14 cellular contexts compared by ENCODE assay signal in the genomic region with DNA sequence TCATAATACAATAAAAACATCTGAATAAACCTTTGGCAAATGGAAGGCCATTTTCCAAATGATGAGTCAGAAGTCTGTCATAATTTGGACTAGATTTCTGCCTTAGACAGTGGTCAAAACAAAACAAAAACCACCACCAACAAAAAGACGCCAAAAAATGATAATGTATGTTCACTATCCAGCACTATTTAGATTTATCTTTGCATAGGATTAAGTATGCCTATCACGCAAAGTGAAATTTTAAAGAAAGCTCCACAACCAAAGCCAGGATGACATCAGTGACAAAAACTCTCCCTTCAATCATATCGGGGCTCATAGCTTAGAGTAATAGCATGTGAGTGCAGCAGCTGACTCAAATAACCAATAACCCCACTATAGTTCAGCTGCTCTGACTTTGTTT.
DNase-seq lines count a peak whose midpoint lies in the region; ATAC-seq, FAIRE-seq and TF ChIP-seq lines count a peak whose summit lies in the region.
"Had no signal": no experiment of that assay in that cellular context is flagged by ENCODE, and none has a peak within 500 bp of the region (broad histone marks: within the 10 kb centered on the region; RNA-seq: fewer than 3 reads in every experiment).

No MANE protein-coding gene starts in this region.

- peak overlapping the region; percentile 42; the same call in 1 of the 2 replicates for H3K4me3 ChIP-seq in PC-3 (ENCODE audit: low read length)
- no peak overlapping the region for H3K4me3 ChIP-seq in endothelial cell of umbilical vein (replicated peaks in 1 of 3; ENCODE audit: insufficient read depth in 1 of 3, low read depth in 1 of 3, low read length in 3 of 3)
- no peak overlapping the region for H3K4me3 ChIP-seq in rectal smooth muscle tissue (ENCODE audit: low read length)

- no peaks in the 10 kb centered on the region for H3K9me2 ChIP-seq in PC-3 (replicated peaks; ENCODE audit: low read length)

- H3K9ac ChIP-seq in PC-3 (ENCODE audit: low read length) (no peak overlapping the region), endothelial cell of umbilical vein (replicated peaks; ENCODE audit: extremely low read depth, insufficient read depth, low read length) (no peak overlapping the region), rectal smooth muscle tissue (ENCODE audit: low read length) (no peak overlapping the region)
- H3K9ac ChIP-seq: parathyroid adenoma had no signal

- no peaks in the 10 kb centered on the region for H3F3A ChIP-seq in PC-3 (ENCODE audit: low read length, unreplicated experiment)

- H3K4me2 ChIP-seq in PC-3 (ENCODE audit: low read length) (peak overlapping the region; percentile 77), endothelial cell of umbilical vein (ENCODE audit: insufficient read depth, low read length) (peak overlapping the region; percentile 30)

- intact Hi-C loops in PC-3 (cut with micrococcal nuclease) (no loop called here), endothelial cell of umbilical vein (cut with micrococcal nuclease) (no loop called here)

- TF ChIP-seq POLR2A in endothelial cell of umbilical vein (IDR thresholded peaks at IDR 0.05; ENCODE audit: low read depth, low read length), result no peak

- H3K36me3 ChIP-seq in PC-3 (ENCODE audit: low read depth, low read length), result no peaks in the 10 kb centered on the region
- H3K36me3 ChIP-seq in endothelial cell of umbilical vein (ENCODE audit: control insufficient read depth in 2 of 2, extremely low read depth in 1 of 2, insufficient read depth in 2 of 2, low read length in 2 of 2), result no peaks in the 10 kb centered on the region
- H3K36me3 ChIP-seq in rectal smooth muscle tissue (ENCODE audit: control insufficient read depth, insufficient read depth, low read length), result no peaks in the 10 kb centered on the region

- H4K20me1 ChIP-seq in PC-3 (ENCODE audit: low read length) (no peaks in the 10 kb centered on the region), endothelial cell of umbilical vein (replicated peaks; ENCODE audit: control insufficient read depth, extremely low read depth, insufficient read depth, low read length) (no peaks in the 10 kb centered on the region)

- FAIRE-seq in endothelial cell of umbilical vein (lab: Jason Lieb, UNC), result no peak

- H3K9me3 ChIP-seq in PC-3 (ENCODE audit: low read length) (no peaks in the 10 kb centered on the region), endothelial cell of umbilical vein (replicated peaks; ENCODE audit: control insufficient read depth, insufficient read depth, low read length) (no peaks in the 10 kb centered on the region)

- H2AFZ ChIP-seq in PC-3 (ENCODE audit: low read length), result no peak overlapping the region
- peak overlapping the region; percentile 26 for H2AFZ ChIP-seq in endothelial cell of umbilical vein (ENCODE audit: low read depth, low read length)

- DNase-seq in Daoy (ENCODE audit: low read depth) (peak; percentile 50), PC-3 (peak; percentile 81), endothelial cell of umbilical vein (ENCODE audit: low read depth, low spot score) (peak; percentile 32), kidney glomerular epithelial cell (lab: John Stamatoyannopoulos, UW) (no peak), NCI-H2081 (lab: John Stamatoyannopoulos, UW) (no peak), NCI-H1436 (lab: John Stamatoyannopoulos, UW) (no peak), amygdala (lab: John Stamatoyannopoulos, UW) (no peak)
- DNase-seq: activated CD4-positive, CD25-positive, alpha-beta regulatory T cell; effector memory CD8-positive, alpha-beta T cell; GDM1; NK-92 treated with Interleukin-12 subunit alpha and Interleukin-12 subunit beta, amount 100 ng/mL, for 24 hours; stimulated activated CD4-positive, alpha-beta T cell treated with anti-CD3 and anti-CD28 coated beads, Interleukin-1b, Interleukin-23, amount 100 ng/mL, for 48 hours had no signal

- H3K27ac ChIP-seq in PC-3 (ENCODE audit: low read length) (peak overlapping the region; percentile 59), endothelial cell of umbilical vein (ENCODE audit: insufficient read depth, low read depth, low read length) (peak overlapping the region; percentile 22), rectal smooth muscle tissue (ENCODE audit: low read depth, low read length) (peak overlapping the region; percentile 17)
- H3K27ac ChIP-seq: parathyroid adenoma had no signal

- H3K27me3 ChIP-seq in PC-3 (ENCODE audit: low read length) (no peaks in the 10 kb centered on the region), endothelial cell of umbilical vein (ENCODE audit: control insufficient read depth in 2 of 2, insufficient read depth in 2 of 2, low read length in 2 of 2) (no peaks in the 10 kb centered on the region), rectal smooth muscle tissue (ENCODE audit: control insufficient read depth, insufficient read depth, low read length) (no peaks in the 10 kb centered on the region)

- H3K9me1 ChIP-seq in endothelial cell of umbilical vein (replicated peaks; ENCODE audit: control insufficient read depth, extremely low read depth, insufficient read depth, low read length), result no peaks in the 10 kb centered on the region

- CTCF ChIA-PET in PC-3 (lab: Charles Lee), result interaction anchor here (0.5 kb wide), 1 partner anchor 36 kb away, joined by 3 read pairs; no protein-coding TSS in a partner anchor
- CTCF ChIA-PET in endothelial cell of umbilical vein (lab: Charles Lee), result interaction anchor here (0.8 to 3.8 kb wide), 2 partner anchors 18 to 19 kb away, joined by 3 to 15 read pairs; no protein-coding TSS in a partner anchor

- TF ChIP-seq CTCF in PC-3 (conservative IDR thresholded peaks at IDR 0.05; ENCODE audit: low read depth, low read length) (no peak), endothelial cell of umbilical vein (IDR thresholded peaks at IDR 0.05; ENCODE audit: extremely low read depth in 1 of 2, insufficient read depth in 1 of 2, low read depth in 1 of 2, low read length in 2 of 2) (no peak)

- ATAC-seq in PC-3, result peak; percentile 70
- ATAC-seq: effector memory CD8-positive, alpha-beta T cell had no signal

- H3K79me2 ChIP-seq in PC-3 (ENCODE audit: low read length) (no peaks in the 10 kb centered on the region), endothelial cell of umbilical vein (ENCODE audit: control insufficient read depth, insufficient read depth, low read length) (no peaks in the 10 kb centered on the region)
- H3K79me2 ChIP-seq: parathyroid adenoma had no signal

- H3K4me1 ChIP-seq in PC-3 (ENCODE audit: insufficient read depth, low read length), result peaks cover 21% of the 10 kb centered on the region
- peaks cover 12% of the 10 kb centered on the region for H3K4me1 ChIP-seq in endothelial cell of umbilical vein (ENCODE audit: control insufficient read depth, extremely low read depth, insufficient read depth, low read length)
- H3K4me1 ChIP-seq in rectal smooth muscle tissue (ENCODE audit: control insufficient read depth, insufficient read depth, low read length), result peaks cover 2% of the 10 kb centered on the region
- H3K4me1 ChIP-seq: parathyroid adenoma had no signal

- no TSS peak for BruUV-seq in PC-3 (replicated peaks; lab: Mats Ljungman, UMichigan)
- BruUV-seq in endothelial cell of umbilical vein (replicated peaks; lab: Mats Ljungman, UMichigan), result no TSS peak

- POLR2A ChIA-PET in PC-3 (lab: Charles Lee; ENCODE audit: unreplicated experiment), result no interaction called here
- POLR2A ChIA-PET in endothelial cell of umbilical vein (lab: Charles Lee), result no interaction called here

- dilution Hi-C loops in endothelial cell of umbilical vein (cut with MboI; ENCODE audit: extremely low pct_ligation_motif_present, low sequenced_read_pairs), result no loop called here

TF ChIP-seq in endothelial cell of umbilical vein, 7 proteins besides CTCF, POLR2A, EP300 and RAD21:
- TF ChIP-seq EZH2 (IDR thresholded peaks at IDR 0.05; ENCODE audit: borderline replicate concordance, low read depth, low read length, severe bottlenecking), result no peak
- TF ChIP-seq JUN (IDR thresholded peaks at IDR 0.05; ENCODE audit: borderline replicate concordance, insufficient read depth, insufficient read length, low read depth), result peak; percentile 33
- TF ChIP-seq FOS (IDR thresholded peaks at IDR 0.05; ENCODE audit: borderline replicate concordance, insufficient read depth, low read length), result peak; percentile 88

Comparison
In these comparisons a context has a peak if more than half of its experiments do, and no peak if none do; other contexts are left out.
1. DNase-seq: peak in Daoy (single experiment), PC-3 (single experiment) and endothelial cell of umbilical vein (single experiment); none in kidney glomerular epithelial cell (single experiment), NCI-H2081 (0 of 2), NCI-H1436 (single experiment) and amygdala (0 of 56).
2. Peak in every context shown above with its lines, with median percentiles within 50 percentile points of each other: H3K27ac ChIP-seq.